In genomic region chr20:48377940-48378339, GRCh38 we compare ENCODE assay signal across 15 cellular contexts.
DNase-seq lines count a peak whose midpoint lies in the region; ATAC-seq and TF ChIP-seq lines count a peak whose summit lies in the region.
"Had no signal": no experiment of that assay in that cellular context is flagged by ENCODE, and none has a peak within 500 bp of the region (broad histone marks: within the 10 kb centered on the region; RNA-seq: fewer than 3 reads in every experiment).

No MANE protein-coding gene starts in this region.

- H3K4me2 ChIP-seq in mesenchymal stem cell (ENCODE audit: low read length, poor library complexity, severe bottlenecking) = no peak overlapping the region

- no peak overlapping the region for H3K18ac ChIP-seq in mesenchymal stem cell (ENCODE audit: low read depth in 1 of 2, low read length in 2 of 2)

- no peak overlapping the region for H2BK5ac ChIP-seq in mesenchymal stem cell (ENCODE audit: low read depth, low read length, poor library complexity, severe bottlenecking)

- H3K4me1 ChIP-seq in mesenchymal stem cell (ENCODE audit: control insufficient read depth, insufficient read depth, low read depth, low read length) (peaks cover 31% of the 10 kb centered on the region), adrenal gland (replicated peaks in 1 of 2) (no peaks in the 10 kb centered on the region)

- H3K79me1 ChIP-seq in mesenchymal stem cell (replicated peaks; ENCODE audit: low read length, poor library complexity, severe bottlenecking) = no peaks in the 10 kb centered on the region

- H3K4me3 ChIP-seq in mesenchymal stem cell (ENCODE audit: insufficient read depth in 1 of 2, low read depth in 1 of 2, low read length in 2 of 2) (no peak overlapping the region), adrenal gland (no peak overlapping the region)
- H3K4me3 ChIP-seq: GM12878, GM23248 had no signal

- H3K36me3 ChIP-seq in mesenchymal stem cell (ENCODE audit: control insufficient read depth in 1 of 2, insufficient read depth in 2 of 2, low read depth in 1 of 2, low read length in 2 of 2) = no peaks in the 10 kb centered on the region
- no peaks in the 10 kb centered on the region for H3K36me3 ChIP-seq in adrenal gland (replicated peaks in 1 of 2)

- H3K27ac Mint-ChIP-seq in Calu3 (ENCODE audit: unreplicated experiment) = peak overlapping the region; percentile 16
- H3K27ac Mint-ChIP-seq: CD4-positive, alpha-beta memory T cell had no signal

- CTCF ChIA-PET in Calu3 (lab: Charles Lee) = interaction anchor here (0.5 to 1.2 kb wide), 9 partner anchors 17 to 381 kb away, joined by 3 to 7 read pairs (median 5); no protein-coding TSS in a partner anchor

- H2BK120ac ChIP-seq in mesenchymal stem cell (ENCODE audit: low read depth, low read length) = no peak overlapping the region

- DNase-seq in Calu3 (peak; percentile 41), left lobe of liver (ENCODE audit: low spot score) (no peak), mesenchymal stem cell (no peak), GDM1 (lab: John Stamatoyannopoulos, UW) (no peak), adrenal gland (no peak), 8988T (no peak)
- DNase-seq: C1 segment of cervical spinal cord; CD4-positive, alpha-beta memory T cell; COR-L47; DMS153; DND-41; GM23248; H7; HCEC 1CT had no signal

- H3K9ac ChIP-seq in mesenchymal stem cell (ENCODE audit: low read length) = no peak overlapping the region
- H3K9ac ChIP-seq: GM23248 had no signal

- peaks cover 70% of the 10 kb centered on the region for H3K4me1 Mint-ChIP-seq in Calu3 (ENCODE audit: low read depth, unreplicated experiment)

- H3K27me3 ChIP-seq in mesenchymal stem cell (ENCODE audit: control insufficient read depth in 1 of 2, insufficient read depth in 1 of 2, low read length in 2 of 2) = peaks cover 0 to 69% of the 10 kb centered on the region in 2 experiments
- H3K27me3 ChIP-seq in adrenal gland = no peaks in the 10 kb centered on the region

- TF ChIP-seq POLR2A in adrenal gland (IDR thresholded peaks at IDR 0.05) = no peak

- peaks cover 21% of the 10 kb centered on the region for H3K36me3 Mint-ChIP-seq in Calu3 (ENCODE audit: insufficient read depth, unreplicated experiment)
- H3K36me3 Mint-ChIP-seq: CD4-positive, alpha-beta memory T cell had no signal

- H3K27ac ChIP-seq in mesenchymal stem cell (ENCODE audit: low read length, poor library complexity, severe bottlenecking) (no peak overlapping the region), adrenal gland (no peak overlapping the region)
- H3K27ac ChIP-seq: GM23248 had no signal

- 84% methylated on average over 2 of the region's 2 CpGs for WGBS in mesenchymal stem cell
- WGBS in adrenal gland, 4 donors = 82 to 90% (median 86%) methylated on average over 2 of the region's 2 CpGs

- no peak overlapping the region for H3K23ac ChIP-seq in mesenchymal stem cell (ENCODE audit: low read length in 2 of 2)

- no peak overlapping the region for H2BK15ac ChIP-seq in mesenchymal stem cell (ENCODE audit: low read depth, poor library complexity, severe bottlenecking)

- H2AK5ac ChIP-seq in mesenchymal stem cell (ENCODE audit: low read length, severe bottlenecking) = peak overlapping the region; percentile 74

- no peak overlapping the region for H2BK12ac ChIP-seq in mesenchymal stem cell (ENCODE audit: low read length in 2 of 2)

- no TSS peak for BruUV-seq in Calu3 (replicated peaks; lab: Mats Ljungman, UMichigan)

- ATAC-seq in left lobe of liver = peak; percentile 71
- ATAC-seq: GM12878 had no signal

- H3K9me3 Mint-ChIP-seq in Calu3 (ENCODE audit: low read depth, unreplicated experiment) = peaks cover 4% of the 10 kb centered on the region

- no peak overlapping the region for H3K4ac ChIP-seq in mesenchymal stem cell (ENCODE audit: low read depth in 1 of 2, low read length in 2 of 2)

- no peak overlapping the region for H4K91ac ChIP-seq in mesenchymal stem cell (ENCODE audit: low read length)

- no peaks in the 10 kb centered on the region for H3K27me3 Mint-ChIP-seq in Calu3 (ENCODE audit: unreplicated experiment)

- H4K8ac ChIP-seq in mesenchymal stem cell (ENCODE audit: low read length) = no peak overlapping the region

- H3K9me3 ChIP-seq in mesenchymal stem cell (ENCODE audit: control insufficient read depth, low read length) (no peaks in the 10 kb centered on the region), adrenal gland (replicated peaks in 1 of 3) (no peaks in the 10 kb centered on the region)

- peak overlapping the region; percentile 36 for H3K4me3 Mint-ChIP-seq in Calu3 (ENCODE audit: low read depth, unreplicated experiment)
- H3K4me3 Mint-ChIP-seq: CD4-positive, alpha-beta memory T cell had no signal

- H3K14ac ChIP-seq in mesenchymal stem cell (ENCODE audit: low read length in 2 of 2) = no peak overlapping the region

- TF ChIP-seq CTCF in Calu3 (IDR thresholded peaks at IDR 0.05; ENCODE audit: unreplicated experiment) (no peak), adrenal gland (IDR thresholded peaks at IDR 0.05) (no peak)

- intact Hi-C loops in Calu3 (cut with micrococcal nuclease; ENCODE audit: unreplicated experiment) (loop anchor here (2.0 to 10.0 kb wide), 2 partner anchors 79 to 157 kb away; no protein-coding TSS in a partner anchor), adrenal gland (cut with DNase I) (no loop called here)

- H2AFZ ChIP-seq in mesenchymal stem cell (ENCODE audit: low read depth, low read length) = no peak overlapping the region
- H2AFZ ChIP-seq: GM23248 had no signal
